Comparison of ENCODE assay signal across 14 cellular contexts in genomic region chr1:3540876-3541275, GRCh38.
"Had no signal": no experiment of that assay in that cellular context is flagged by ENCODE, and none has a peak within 500 bp of the region (broad histone marks: within the 10 kb centered on the region; RNA-seq: fewer than 3 reads in every experiment).

No MANE protein-coding gene starts in this region.

- ATAC-seq: activated T-helper 17 cell treated with anti-CD3 and anti-CD28 coated beads, Interleukin-2, amount 50 U/mL, for 72 hours; naive thymus-derived CD8-positive, alpha-beta T cell; T-cell; upper lobe of right lung had no signal

- H3K4me3 ChIP-seq: left lung, SK-N-MC, upper lobe of right lung had no signal

- H3K27me3 Mint-ChIP-seq: activated T-helper 17 cell treated with anti-CD3 and anti-CD28 coated beads, Interleukin-2, amount 50 U/mL, for 72 hours; naive thymus-derived CD8-positive, alpha-beta T cell; T-cell had no signal

- H3K9me3 Mint-ChIP-seq: activated T-helper 17 cell treated with anti-CD3 and anti-CD28 coated beads, Interleukin-2, amount 50 U/mL, for 72 hours; naive thymus-derived CD8-positive, alpha-beta T cell; T-cell had no signal

- H3K27me3 ChIP-seq: left lung, upper lobe of right lung had no signal

- H3K9me3 ChIP-seq: left lung, upper lobe of right lung had no signal

- DNase-seq: activated CD4-positive, CD25-positive, alpha-beta regulatory T cell treated with anti-CD3 and anti-CD28 coated beads, Interleukin-2, amount 50 U/mL, for 72 hours; activated naive CD4-positive, alpha-beta T cell treated with Interleukin-2 at 50 U/mL for 16 hours; activated T-cell treated with anti-CD3 and anti-CD28 coated beads for 4 hours; hippocampal formation; left lung; mesenchymal stem cell; naive thymus-derived CD8-positive, alpha-beta T cell; stimulated activated CD4-positive, alpha-beta T cell treated with anti-CD3 and anti-CD28 coated beads, Interleukin-2, amount 100 ng/mL, for 48 hours; stimulated activated naive CD4-positive, alpha-beta T cell; T-cell; T-helper 9 cell; upper lobe of right lung had no signal

- H3K27ac Mint-ChIP-seq: activated T-helper 17 cell treated with anti-CD3 and anti-CD28 coated beads, Interleukin-2, amount 50 U/mL, for 72 hours; naive thymus-derived CD8-positive, alpha-beta T cell; T-cell had no signal

- H3K4me1 Mint-ChIP-seq: activated T-helper 17 cell treated with anti-CD3 and anti-CD28 coated beads, Interleukin-2, amount 50 U/mL, for 72 hours had no signal

- H3K4me3 Mint-ChIP-seq: activated T-helper 17 cell treated with anti-CD3 and anti-CD28 coated beads, Interleukin-2, amount 50 U/mL, for 72 hours; naive thymus-derived CD8-positive, alpha-beta T cell; T-cell had no signal

- H3K27ac ChIP-seq: left lung, SK-N-MC had no signal

- H3K36me3 Mint-ChIP-seq: naive thymus-derived CD8-positive, alpha-beta T cell; T-cell had no signal

- H3K36me3 ChIP-seq: left lung, upper lobe of right lung had no signal
